In genomic region chr7:151115121-151115835, GRCh38 we compare ENCODE assay signal across 8 cellular contexts. TPM values are rescaled to one million over a fixed set of nuclear protein-coding genes. Genes with fewer than 3 reads are reported as not detected.
DNase-seq lines count a peak whose midpoint lies in the region; ATAC-seq and TF ChIP-seq lines count a peak whose summit lies in the region.

No MANE protein-coding gene starts in this region.

- POLR2A ChIA-PET in Panc1 (lab: Charles Lee): interaction anchor here (0.6 kb wide), 2 partner anchors 106 to 662 kb away, joined by 3 to 4 read pairs; no protein-coding TSS in a partner anchor

- no peak overlapping the region for H3K4me3 ChIP-seq in AG10803 (ENCODE audit: low read length)
- H3K4me3 ChIP-seq in Panc1 (ENCODE audit: low read depth in 2 of 2, low read length in 2 of 2): peak overlapping the region in 1 of 2 experiments; percentile 9; a peak in 1 of 4 replicates
- peak overlapping the region; percentile 64 for H3K4me3 ChIP-seq in coronary artery

- no peaks in the 10 kb centered on the region for H3K36me3 ChIP-seq in Panc1 (ENCODE audit: control insufficient read depth, insufficient read depth, low read length)

- no TSS peak for BruUV-seq in Panc1 (replicated peaks; lab: Mats Ljungman, UMichigan)

- no peak overlapping the region for H3K27ac ChIP-seq in Panc1 (ENCODE audit: low read length)
- no peak overlapping the region for H3K27ac ChIP-seq in coronary artery

- intact Hi-C loops in Panc1 (cut with micrococcal nuclease; ENCODE audit: unreplicated experiment): no loop called here

- peaks cover 22 to 58% (median 48%) of the 10 kb centered on the region in 3 donors for H3K27me3 Mint-ChIP-seq in naive B cell

- in situ Hi-C loops in Panc1 (cut with HindIII; ENCODE audit: low pct_unique_long_range_greater_than_20kb, low sequenced_read_pairs): no loop called here

- H3K27ac Mint-ChIP-seq in naive B cell: no peak overlapping the region

- peaks cover 14% of the 10 kb centered on the region for H3K4me1 ChIP-seq in Panc1 (ENCODE audit: control insufficient read depth, insufficient read depth, low read length)

- no peaks in the 10 kb centered on the region for H3K9me3 ChIP-seq in Panc1 (ENCODE audit: control insufficient read depth, insufficient read depth, low read depth, low read length)

- H3K4me3 Mint-ChIP-seq in naive B cell: peak overlapping the region in 6 of 8 donors; percentile 15 to 72 (median 48)

- H3K36me3 Mint-ChIP-seq in naive B cell: no peaks in the 10 kb centered on the region

- DNase-seq in AG10803 (ENCODE audit: low read depth) (peak; percentile 28), Panc1 (ENCODE audit: low read depth, low spot score) (no peak), coronary artery (ENCODE audit: low spot score) (no peak), naive B cell (no peak), NCI-H2227 treated with DMSO at 0.1 percent for 48 hours (lab: John Stamatoyannopoulos, UW) (no peak), medulla oblongata (ENCODE audit: extremely low spot score) (no peak), UCSD-AML1 (lab: John Stamatoyannopoulos, UW; ENCODE audit: unreplicated experiment) (no peak), NCI-H82 treated with DMSO at 0.1 percent for 48 hours (lab: John Stamatoyannopoulos, UW; ENCODE audit: unreplicated experiment) (no peak)

- H3K4me1 Mint-ChIP-seq in naive B cell: peaks cover 0 to 9% (median 0%) of the 10 kb centered on the region in 3 donors

- no peaks in the 10 kb centered on the region for H3K27me3 ChIP-seq in Panc1 (ENCODE audit: control insufficient read depth, insufficient read depth, low read length)

- TF ChIP-seq CTCF in AG10803 (conservative IDR thresholded peaks at IDR 0.05; ENCODE audit: low read length): no peak
- no peak for TF ChIP-seq CTCF in Panc1 (IDR thresholded peaks at IDR 0.05)
- no peak for TF ChIP-seq CTCF in coronary artery (IDR thresholded peaks at IDR 0.05)

- CTCF ChIA-PET in Panc1 (lab: Charles Lee): no interaction called here

- ATAC-seq in Panc1 (peak; percentile 45), naive B cell (ENCODE audit: low read depth in 2 of 2) (peak; percentile 25 to 40)

- H3K9me3 Mint-ChIP-seq in naive B cell: no peaks in the 10 kb centered on the region

RNA-seq across cellular contexts. Expression of gene AGAP3, which starts 29.0 kb away (rescaled TPM):
- total RNA-seq in Panc1 (2021; ENCODE audit: unreplicated experiment): 103 TPM
- polyA plus RNA-seq in Panc1 (2012; ENCODE audit: insufficient read length): 93.3 TPM
- 1 to 10 TPM in 1 of 6 donors, under 1 TPM in 2, not detected in 3; 0.58 to 1.2 (median 0.66) TPM for polyA plus RNA-seq in naive B cell (ENCODE audit: low read depth in 6 of 6)

RNA-seq across cellular contexts. Expression of gene TMUB1, which starts 32.0 kb away (rescaled TPM):
- total RNA-seq in Panc1 (2021; ENCODE audit: unreplicated experiment): 112 TPM
- polyA plus RNA-seq in Panc1 (2012; ENCODE audit: insufficient read length): 151 TPM
- polyA plus RNA-seq in naive B cell (ENCODE audit: low read depth in 6 of 6): 10 to 100 TPM; 36.3 to 66.1 (median 45.5) TPM

RNA-seq across cellular contexts. Expression of gene FASTK, which starts 34.7 kb away (rescaled TPM):
- 95.0 TPM for total RNA-seq in Panc1 (2021; ENCODE audit: unreplicated experiment)
- 104 TPM for polyA plus RNA-seq in Panc1 (2012; ENCODE audit: insufficient read length)
- 10 to 100 TPM; 31.6 to 52.0 (median 38.1) TPM for polyA plus RNA-seq in naive B cell (ENCODE audit: low read depth in 6 of 6)

RNA-seq across cellular contexts. Expression of gene GBX1, which starts 52.2 kb away (rescaled TPM):
- not detected for total RNA-seq in Panc1 (2021; ENCODE audit: unreplicated experiment)
- not detected for polyA plus RNA-seq in Panc1 (2012; ENCODE audit: insufficient read length)
- polyA plus RNA-seq in naive B cell (ENCODE audit: low read depth in 6 of 6): not detected

RNA-seq across cellular contexts. Expression of gene SLC4A2, which starts 55.9 kb away (rescaled TPM):
- total RNA-seq in Panc1 (2021; ENCODE audit: unreplicated experiment): 580 TPM
- polyA plus RNA-seq in Panc1 (2012; ENCODE audit: insufficient read length): 737 TPM
- polyA plus RNA-seq in naive B cell (ENCODE audit: low read depth in 6 of 6): 10 to 100 TPM in 3 of 6 donors, 1 to 10 TPM in 3; 8.5 to 17.1 (median 12.2) TPM
